In the genomic region with DNA sequence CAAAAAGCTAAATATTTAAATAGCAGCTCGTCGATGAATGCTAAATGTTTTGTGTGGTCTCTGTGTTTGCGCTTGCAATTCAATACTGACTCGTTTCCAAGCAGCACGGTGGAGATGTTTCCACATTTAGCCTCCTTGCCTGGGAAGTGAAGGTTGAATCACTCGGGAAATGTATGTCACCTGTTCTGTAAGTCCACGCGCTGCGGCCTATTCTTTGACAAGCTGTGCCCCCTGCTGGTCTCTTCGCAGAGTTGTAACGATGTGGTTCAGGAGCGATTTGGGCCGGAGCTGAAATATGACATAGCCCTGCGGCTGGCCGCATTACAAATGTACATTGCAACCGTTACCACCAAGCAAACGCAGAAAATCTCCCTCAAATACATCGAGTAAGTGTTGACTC, we compare ENCODE assay signal across 8 cellular contexts.
DNase-seq lines count a peak whose midpoint lies in the region; ATAC-seq and TF ChIP-seq lines count a peak whose summit lies in the region.

No MANE protein-coding gene starts in this region.

- no peak for TF ChIP-seq POLR2A in sigmoid colon (IDR thresholded peaks at IDR 0.05)

- 21% methylated on average over 18 of the region's 18 CpGs for WGBS in right cardiac atrium
- 10 to 19% methylated on average over 18 of the region's 18 CpGs for WGBS in sigmoid colon, 2 donors

- intact Hi-C loops in right cardiac atrium (cut with DNase I), result no loop called here
- intact Hi-C loops in sigmoid colon (cut with DNase I), result loop anchor here (2.0 to 5.0 kb wide), 2 partner anchors 621 to 914 kb away; no protein-coding TSS in a partner anchor

- H3K4me3 ChIP-seq in HL-60 (replicated peaks; ENCODE audit: insufficient read depth, low read length), result no peak overlapping the region
- no peak overlapping the region for H3K4me3 ChIP-seq in right cardiac atrium (ENCODE audit: low read length)
- no peak overlapping the region for H3K4me3 ChIP-seq in sigmoid colon

- H3K27ac ChIP-seq in HL-60 (replicated peaks), result no peak overlapping the region
- H3K27ac ChIP-seq in right cardiac atrium (ENCODE audit: low read length), result no peak overlapping the region
- no peak overlapping the region for H3K27ac ChIP-seq in sigmoid colon

- ATAC-seq in right cardiac atrium, result peak in 1 of 2 donors; percentile 32

- H3K27me3 ChIP-seq in HL-60 (ENCODE audit: insufficient read depth, poor library complexity, severe bottlenecking) (no peaks in the 10 kb centered on the region), right cardiac atrium (ENCODE audit: control insufficient read depth, insufficient read depth) (no peaks in the 10 kb centered on the region), sigmoid colon (no peaks in the 10 kb centered on the region)

- no peaks in the 10 kb centered on the region for H3K4me1 ChIP-seq in right cardiac atrium (ENCODE audit: control insufficient read depth, insufficient read depth, low read length)
- no peaks in the 10 kb centered on the region for H3K4me1 ChIP-seq in sigmoid colon

- no peak for TF ChIP-seq CTCF in HL-60 (IDR thresholded peaks at IDR 0.05; ENCODE audit: insufficient read depth, low read length)
- peak in 2 of 4 experiments; percentile 47 for TF ChIP-seq CTCF in sigmoid colon (IDR thresholded peaks at IDR 0.05)

- H3K36me3 ChIP-seq in sigmoid colon, result no peaks in the 10 kb centered on the region

- H3K9me3 ChIP-seq in right cardiac atrium (ENCODE audit: control insufficient read depth, low read length) (no peaks in the 10 kb centered on the region), sigmoid colon (no peaks in the 10 kb centered on the region)

- TF ChIP-seq EP300 in sigmoid colon (IDR thresholded peaks at IDR 0.05), result no peak

- peak in 2 of 3 experiments; percentile 1 to 6 for DNase-seq in activated CD8-positive, alpha-beta memory T cell treated with anti-CD3 and anti-CD28 coated beads for 48 hours (ENCODE audit: low read depth in 2 of 3, low spot score in 2 of 3)
- no peak for DNase-seq in activated CD8-positive, alpha-beta memory T cell treated with anti-CD3 and anti-CD28 coated beads, Interleukin-2, amount 50 U/mL, for 4 hours
- DNase-seq in HL-60 (ENCODE audit: low read depth in 1 of 2, low spot score in 1 of 2), result peak; percentile 24 to 51
- peak; percentile 86 for DNase-seq in NCI-H748 treated with DMSO at 0.1 percent for 48 hours (lab: John Stamatoyannopoulos, UW)
- DNase-seq in activated naive CD4-positive, alpha-beta T cell treated with anti-CD3 and anti-CD28 coated beads, Interleukin-2, amount 50 U/mL, for 16 hours, result peak; percentile 11
- peak; percentile 23 to 56 (median 39) for DNase-seq in right cardiac atrium
- peak; percentile 73 for DNase-seq in sigmoid colon
- no peak for DNase-seq in OCI-M2 (lab: John Stamatoyannopoulos, UW; ENCODE audit: unreplicated experiment)

Comparison
In these comparisons a context has a peak if more than half of its experiments do, and no peak if none do; other contexts are left out.
1. DNase-seq: peak in activated CD8-positive, alpha-beta memory T cell treated with anti-CD3 and anti-CD28 coated beads for 48 hours (2 of 3), HL-60 (2 of 2), NCI-H748 treated with DMSO at 0.1 percent for 48 hours (single experiment), activated naive CD4-positive, alpha-beta T cell treated with anti-CD3 and anti-CD28 coated beads, Interleukin-2, amount 50 U/mL, for 16 hours (single experiment), right cardiac atrium (3 of 3) and sigmoid colon (single experiment); none in activated CD8-positive, alpha-beta memory T cell treated with anti-CD3 and anti-CD28 coated beads, Interleukin-2, amount 50 U/mL, for 4 hours (single experiment) and OCI-M2 (single experiment).